Comparison of ENCODE assay signal across 8 cellular contexts in the genomic region with DNA sequence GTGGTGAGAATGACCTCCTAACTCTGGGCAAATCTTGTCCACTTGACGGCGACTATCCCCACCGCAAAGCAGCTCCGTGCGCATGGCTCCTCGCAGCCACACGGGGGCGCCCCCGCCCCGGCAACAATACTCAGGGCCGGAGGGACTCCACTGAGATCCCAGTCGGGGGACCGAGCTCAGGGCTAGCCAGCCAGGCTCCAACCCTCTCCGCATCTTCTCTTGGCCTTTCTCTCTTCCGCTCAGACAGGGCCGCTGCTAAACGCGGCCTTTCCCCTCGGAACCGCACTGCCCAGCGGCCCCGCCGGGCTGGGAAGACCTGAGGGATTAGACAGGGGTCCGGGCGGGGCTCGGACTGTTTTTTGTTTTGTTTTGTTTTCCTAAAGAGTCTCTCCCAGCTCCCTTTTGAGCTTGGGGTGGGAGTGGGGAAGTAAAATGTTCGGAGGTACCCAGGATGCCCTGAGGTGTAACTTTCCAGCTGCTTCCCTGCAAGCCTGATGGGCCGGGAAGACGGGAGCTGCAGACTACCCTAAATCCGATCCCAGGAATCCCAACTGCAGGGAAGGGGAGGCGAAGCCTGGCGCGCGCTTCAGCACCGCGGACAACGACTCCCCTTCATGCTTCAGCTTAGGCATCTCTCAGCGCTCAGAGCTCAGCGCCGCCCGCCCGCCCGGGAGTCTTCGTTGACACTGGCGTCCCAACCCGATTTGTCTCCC. TPM values are rescaled to one million over a fixed set of nuclear protein-coding genes. Genes with fewer than 3 reads are reported as not detected.
DNase-seq lines count a peak whose midpoint lies in the region; ATAC-seq, FAIRE-seq and TF ChIP-seq lines count a peak whose summit lies in the region.

No MANE protein-coding gene starts in this region.

- peaks cover 9% of the 10 kb centered on the region for H3K27me3 Mint-ChIP-seq in activated CD4-positive, alpha-beta T cell treated with anti-CD3 and anti-CD28 coated beads for 36 hours

- peak; percentile 90 for DNase-seq in NCI-H2227 (lab: John Stamatoyannopoulos, UW; ENCODE audit: unreplicated experiment)
- DNase-seq in activated CD4-positive, alpha-beta T cell treated with anti-CD3 and anti-CD28 coated beads for 36 hours: peak; percentile 89
- peak; percentile 90 for DNase-seq in choroid plexus epithelial cell (ENCODE audit: low read depth)
- DNase-seq in left colon: peak; percentile 65 to 77
- DNase-seq in stimulated activated CD4-positive, alpha-beta T cell treated with anti-CD3 and anti-CD28 coated beads, Interleukin-1b, Interleukin-23, amount 100 ng/mL, for 4 hours (ENCODE audit: low read depth in 2 of 2): peak; percentile 57 to 63

- no peaks in the 10 kb centered on the region for H3K9me3 Mint-ChIP-seq in activated CD4-positive, alpha-beta T cell treated with anti-CD3 and anti-CD28 coated beads for 36 hours (ENCODE audit: low read depth)

- H3K27ac Mint-ChIP-seq in activated CD4-positive, alpha-beta T cell treated with anti-CD3 and anti-CD28 coated beads for 36 hours: no peak overlapping the region

- CTCF ChIA-PET in activated CD4-positive, alpha-beta T cell treated with anti-CD3 and anti-CD28 coated beads for 36 hours (lab: Charles Lee): interaction anchor here (0.6 to 9.8 kb wide), 57 partner anchors 8 to 854 kb away, joined by 3 to 145 read pairs (median 5); a partner anchor contains a TSS

- peak overlapping the region; percentile 73 for H3K4me3 Mint-ChIP-seq in activated CD4-positive, alpha-beta T cell treated with anti-CD3 and anti-CD28 coated beads for 36 hours

- H3K36me3 Mint-ChIP-seq in activated CD4-positive, alpha-beta T cell treated with anti-CD3 and anti-CD28 coated beads for 36 hours (ENCODE audit: low read depth): no peaks in the 10 kb centered on the region

- H3K4me1 Mint-ChIP-seq in activated CD4-positive, alpha-beta T cell treated with anti-CD3 and anti-CD28 coated beads for 36 hours: peaks cover 44% of the 10 kb centered on the region

- ATAC-seq in GM18517 (IDR thresholded peaks at IDR 0.05; ENCODE audit: unreplicated experiment) (peak; percentile 63), HG03095 (IDR thresholded peaks at IDR 0.05; ENCODE audit: unreplicated experiment) (peak; percentile 58), left colon (peak; percentile 85)
- peak; percentile 68 for ATAC-seq in activated CD4-positive, alpha-beta T cell treated with anti-CD3 and anti-CD28 coated beads for 36 hours

- POLR2A ChIA-PET in activated CD4-positive, alpha-beta T cell treated with anti-CD3 and anti-CD28 coated beads for 36 hours (lab: Charles Lee): interaction anchor here (0.6 to 3.6 kb wide), 4 partner anchors 8 to 227 kb away, joined by 3 to 13 read pairs (median 7); a partner anchor contains a TSS

- peak; percentile 98 for TF ChIP-seq CTCF in choroid plexus epithelial cell (conservative IDR thresholded peaks at IDR 0.05; ENCODE audit: low read depth, low read length)

- FAIRE-seq in A204.1 (lab: Jason Lieb, UNC): peak; percentile 67

- intact Hi-C loops in activated CD4-positive, alpha-beta T cell treated with anti-CD3 and anti-CD28 coated beads for 36 hours (cut with DNase I, micrococcal nuclease): loop anchor here (1.0 to 2.0 kb wide), 5 partner anchors 48 to 232 kb away; a partner anchor contains a TSS
- intact Hi-C loops in left colon (cut with DNase I, micrococcal nuclease): loop anchor here in 1 of 2 donors (10.0 kb wide), 1 partner anchor 164 kb away; no protein-coding TSS in a partner anchor

- peak overlapping the region; percentile 56 for H3K4me3 ChIP-seq in choroid plexus epithelial cell (ENCODE audit: low read depth, low read length)

RNA-seq across cellular contexts. Expression of a gene that starts 2.7 kb away (rescaled TPM):
- 1 to 10 TPM; 2.7 to 2.8 TPM for total RNA-seq in activated CD4-positive, alpha-beta T cell treated with anti-CD3 and anti-CD28 coated beads for 36 hours
- total RNA-seq in left colon: 1 to 10 TPM; 2.3 to 3.7 TPM

RNA-seq across cellular contexts. Expression of a gene that starts 22.7 kb away (rescaled TPM):
- total RNA-seq in activated CD4-positive, alpha-beta T cell treated with anti-CD3 and anti-CD28 coated beads for 36 hours: 100 to 1,000 TPM; 113 to 124 TPM
- total RNA-seq in left colon: 10 to 100 TPM; 81.9 to 83.3 TPM

RNA-seq across cellular contexts. Expression of a gene that starts 57.7 kb away (rescaled TPM):
- 100 to 1,000 TPM; 207 to 214 TPM for total RNA-seq in activated CD4-positive, alpha-beta T cell treated with anti-CD3 and anti-CD28 coated beads for 36 hours
- total RNA-seq in left colon: 10 to 100 TPM; 17.9 to 22.1 TPM

Comparison
In these comparisons a context has a peak if more than half of its experiments do, and no peak if none do; other contexts are left out.
1. Peak in every context shown above with its lines: DNase-seq, ATAC-seq and H3K4me3 ChIP-seq.
2. RNA of a gene that starts 57.7 kb away (total RNA-seq): 207 to 214 TPM in activated CD4-positive, alpha-beta T cell treated with anti-CD3 and anti-CD28 coated beads for 36 hours; 17.9 to 22.1 TPM in left colon; every median in the first group is over 4 times any median in the second.